ENCODE assay signal across 8 cellular contexts in genomic region chr22:17781319-17782031, GRCh38. TPM values are rescaled to one million over a fixed set of nuclear protein-coding genes. Genes with fewer than 3 reads are reported as not detected.
DNase-seq lines count a peak whose midpoint lies in the region; ATAC-seq and TF ChIP-seq lines count a peak whose summit lies in the region.

No MANE protein-coding gene starts in this region.

- DNase-seq in AG04450 (ENCODE audit: low read depth, low spot score) (peak; percentile 72), MG63 (peak; percentile 71), activated T-cell treated with anti-CD3 and anti-CD28 coated beads for 48 hours (ENCODE audit: low read depth) (peak; percentile 48), fibroblast of the conjunctiva (ENCODE audit: low read depth) (peak; percentile 71), middle frontal gyrus (ENCODE audit: extremely low spot score, low spot score) (no peak), iPS-NIHi7 (ENCODE audit: extremely low spot score) (no peak)
- peak; percentile 60 to 73 for DNase-seq in stimulated activated CD8-positive, alpha-beta memory T cell treated with anti-CD3 and anti-CD28 coated beads, Interleukin-7, amount 100 ng/mL, for 4 hours (ENCODE audit: low read depth in 2 of 2)

- H3K9me3 ChIP-seq in AG04450 (ENCODE audit: control insufficient read depth, insufficient read depth, low read length) (peaks cover 5% of the 10 kb centered on the region; the same call in 1 of the 2 replicates), MG63 (no peaks in the 10 kb centered on the region)

- H3K4me3 ChIP-seq in AG04450 (ENCODE audit: low read depth, low read length) (no peak overlapping the region), MG63 (no peak overlapping the region)

- CTCF ChIA-PET in AG04450 (lab: Charles Lee): interaction anchor here (1.4 kb wide), 1 partner anchor 16 kb away, joined by 3 read pairs; no protein-coding TSS in a partner anchor

- peak; percentile 34 for ATAC-seq in GM18520 (IDR thresholded peaks at IDR 0.05; ENCODE audit: unreplicated experiment)

- H3K27ac ChIP-seq in AG04450 (ENCODE audit: low read depth, low read length): peak overlapping the region; percentile 81

- H3K36me3 ChIP-seq in MG63: no peaks in the 10 kb centered on the region

- no peak for TF ChIP-seq CTCF in AG04450 (IDR thresholded peaks at IDR 0.05; ENCODE audit: low read depth, low read length)

- H3K27me3 ChIP-seq in AG04450 (ENCODE audit: control insufficient read depth, insufficient read depth, low read length) (no peaks in the 10 kb centered on the region), MG63 (no peaks in the 10 kb centered on the region)

- POLR2A ChIA-PET in AG04450 (lab: Yijun Ruan, JAX): no interaction called here

RNA-seq across cellular contexts. Expression of gene BID, which starts 7.2 kb away (rescaled TPM):
- polyA plus RNA-seq in AG04450 (2011; rRNA removed): 65.3 and 88.5 TPM in 2 replicates
- 40.2 and 48.6 TPM in 2 replicates for polyA minus RNA-seq in AG04450 (2011; rRNA and poly(A)+ RNA removed)
- 42.3 and 127 TPM in 2 replicates for total RNA-seq in MG63 (2014; rRNA removed; shearing (Covaris generic); ENCODE audit: low replicate concordance)

Comparison
In these comparisons a context has a peak if more than half of its experiments do, and no peak if none do; other contexts are left out.
1. DNase-seq: peak in AG04450 (single experiment), MG63 (single experiment), activated T-cell treated with anti-CD3 and anti-CD28 coated beads for 48 hours (single experiment), fibroblast of the conjunctiva (single experiment) and stimulated activated CD8-positive, alpha-beta memory T cell treated with anti-CD3 and anti-CD28 coated beads, Interleukin-7, amount 100 ng/mL, for 4 hours (2 of 2); none in middle frontal gyrus (single experiment) and iPS-NIHi7 (single experiment).